In the genomic region with DNA sequence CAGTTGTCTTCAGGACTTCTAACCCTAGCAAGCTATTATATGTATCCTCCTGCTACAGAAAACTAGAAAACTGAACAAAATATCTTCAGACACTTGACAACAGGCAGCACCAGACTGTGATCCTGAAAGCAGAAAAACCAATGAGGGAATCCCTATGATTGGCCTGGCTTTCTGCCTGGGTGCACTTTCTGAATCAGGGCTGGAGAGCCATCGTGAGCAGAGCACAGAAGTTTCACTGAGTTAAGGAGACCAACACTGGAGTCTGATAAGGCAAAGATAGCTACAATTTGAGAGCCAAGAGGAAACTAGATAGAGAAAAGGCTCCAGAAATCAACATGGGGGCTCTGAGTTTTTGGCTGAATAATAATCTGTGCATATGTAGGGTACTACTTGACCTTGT, we compare ENCODE assay signal across 15 cellular contexts.
DNase-seq lines count a peak whose midpoint lies in the region; ATAC-seq and TF ChIP-seq lines count a peak whose summit lies in the region.
"Had no signal": no experiment of that assay in that cellular context is flagged by ENCODE, and none has a peak within 500 bp of the region (broad histone marks: within the 10 kb centered on the region; RNA-seq: fewer than 3 reads in every experiment).

No MANE protein-coding gene starts in this region.

- no peaks in the 10 kb centered on the region for H3K9me3 ChIP-seq in parathyroid adenoma (ENCODE audit: control insufficient read depth, low read length)

- DNase-seq in DMS79 treated with DMSO at 0.1 percent for 48 hours (lab: John Stamatoyannopoulos, UW) (peak; percentile 12), OCI-M1 (lab: John Stamatoyannopoulos, UW) (peak; percentile 51), fibroblast of the aortic adventitia (ENCODE audit: low read depth) (peak; percentile 32), NCI-H748 (lab: John Stamatoyannopoulos, UW; ENCODE audit: unreplicated experiment) (no peak), NCI-H2227 treated with DMSO at 0.1 percent for 48 hours (lab: John Stamatoyannopoulos, UW) (no peak)
- DNase-seq: CD4-positive, alpha-beta memory T cell; H7; Kasumi-1; NCI-H1105 treated with DMSO at 0.1 percent for 48 hours; NCI-H187 treated with DMSO at 0.1 percent for 48 hours; NCI-H2171 treated with DMSO at 0.1 percent for 48 hours; NCI-H510A had no signal

- no peaks in the 10 kb centered on the region for H3K36me3 ChIP-seq in parathyroid adenoma (ENCODE audit: control insufficient read depth, insufficient read depth, low read length)

- no peak overlapping the region for H3K4me2 ChIP-seq in parathyroid adenoma (ENCODE audit: low read length)

- no peak overlapping the region for H3K27ac ChIP-seq in parathyroid adenoma

- H3K9ac ChIP-seq in parathyroid adenoma: no peak overlapping the region

- H3K4me3 ChIP-seq in fibroblast of the aortic adventitia (ENCODE audit: low read depth, low read length) (no peak overlapping the region), parathyroid adenoma (ENCODE audit: low read depth, low read length) (no peak overlapping the region)

- H2AFZ ChIP-seq in parathyroid adenoma: peak overlapping the region; percentile 33

- ATAC-seq in GM18498 (IDR thresholded peaks at IDR 0.05; ENCODE audit: unreplicated experiment): no peak
- ATAC-seq: HepG2 had no signal

- no peak for TF ChIP-seq CTCF in fibroblast of the aortic adventitia (IDR thresholded peaks at IDR 0.05; ENCODE audit: insufficient read depth, low read length)
- TF ChIP-seq CTCF in parathyroid adenoma (IDR thresholded peaks at IDR 0.05): no peak

- H3K79me2 ChIP-seq in parathyroid adenoma: no peaks in the 10 kb centered on the region

- H3K27me3 ChIP-seq in parathyroid adenoma (ENCODE audit: control insufficient read depth, insufficient read depth, low read length): no peaks in the 10 kb centered on the region

- H3K4me1 ChIP-seq in parathyroid adenoma: peaks cover 3% of the 10 kb centered on the region

Comparison
In these comparisons a context has a peak if more than half of its experiments do, and no peak if none do; other contexts are left out.
1. DNase-seq: peak in DMS79 treated with DMSO at 0.1 percent for 48 hours (single experiment), OCI-M1 (single experiment) and fibroblast of the aortic adventitia (single experiment); none in NCI-H748 (single experiment) and NCI-H2227 treated with DMSO at 0.1 percent for 48 hours (single experiment).